Comparison of ENCODE assay signal across 10 cellular contexts in the genomic region with DNA sequence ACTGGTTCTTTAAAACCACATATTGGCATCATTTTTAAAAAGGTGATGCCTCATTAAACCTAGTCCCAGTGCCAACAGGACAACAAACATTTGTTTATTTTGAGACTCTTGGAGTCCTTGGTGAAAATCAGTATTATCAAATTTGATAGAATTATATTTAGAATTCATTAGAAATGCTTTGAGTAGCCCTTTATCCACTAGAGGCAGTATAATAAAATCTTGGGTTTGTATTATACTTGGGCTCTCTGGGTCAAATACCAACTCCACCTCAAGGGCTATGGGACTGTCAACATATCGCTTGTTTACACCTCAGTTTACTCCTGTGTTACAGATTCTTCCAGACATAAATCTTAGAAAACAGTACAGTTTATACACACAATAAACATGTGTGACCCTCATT.
DNase-seq lines count a peak whose midpoint lies in the region; ATAC-seq and TF ChIP-seq lines count a peak whose summit lies in the region.
"Had no signal": no experiment of that assay in that cellular context is flagged by ENCODE, and none has a peak within 500 bp of the region (broad histone marks: within the 10 kb centered on the region; RNA-seq: fewer than 3 reads in every experiment).

No MANE protein-coding gene starts in this region.

- no peaks in the 10 kb centered on the region for H3K4me1 ChIP-seq in DOHH2 (ENCODE audit: control insufficient read depth, low read length)
- peaks cover 0 to 6% (median 0%) of the 10 kb centered on the region in 4 donors for H3K4me1 ChIP-seq in right lobe of liver

- H3K9me3 ChIP-seq in DOHH2 (ENCODE audit: control insufficient read depth, insufficient read depth, low read length) = no peaks in the 10 kb centered on the region
- H3K9me3 ChIP-seq in right lobe of liver = no peaks in the 10 kb centered on the region

- H4K20me1 ChIP-seq in DOHH2 (ENCODE audit: control insufficient read depth, insufficient read depth, low read depth, low read length) = no peaks in the 10 kb centered on the region

- H3K4me2 ChIP-seq in DOHH2 (ENCODE audit: low read length) = no peak overlapping the region

- intact Hi-C loops in right lobe of liver (cut with DNase I) = no loop called here

- H3K27ac ChIP-seq in DOHH2 (ENCODE audit: low read depth, low read length) (no peak overlapping the region), right lobe of liver (no peak overlapping the region)

- no peaks in the 10 kb centered on the region for H3F3A ChIP-seq in DOHH2 (ENCODE audit: control insufficient read depth, insufficient read depth)

- H3K4me3 ChIP-seq in DOHH2 (ENCODE audit: low read length) (no peak overlapping the region), right lobe of liver (no peak overlapping the region)

- H3K9me2 ChIP-seq in DOHH2 (replicated peaks; ENCODE audit: control insufficient read depth, low read length) = no peaks in the 10 kb centered on the region

- ATAC-seq in HG02678 (IDR thresholded peaks at IDR 0.05; ENCODE audit: unreplicated experiment) (peak; percentile 51), SK-N-SH treated with all-trans-retinoic acid at 6 μM for 48 hours (peak; percentile 74; the same call in 2 of the 3 replicates), right lobe of liver (peak; percentile 31 to 46 (median 38)), HG02759 (IDR thresholded peaks at IDR 0.05; ENCODE audit: unreplicated experiment) (no peak), HG02571 (IDR thresholded peaks at IDR 0.05; ENCODE audit: unreplicated experiment) (no peak)

- 33% methylated on average over 1 of the region's 1 CpG for WGBS in right lobe of liver (ENCODE audit: insufficient coverage, low coverage, low lambda C conversion rate, missing lambda C conversion rate)

- DNase-seq in right lobe of liver = no peak
- DNase-seq in AG08396 (ENCODE audit: low spot score) = no peak
- DNase-seq in hepatic stellate cell (ENCODE audit: low spot score) = no peak
- DNase-seq: NCI-H2171; stimulated activated naive CD4-positive, alpha-beta T cell treated with Interleukin-2 at 50 U/mL for 16 hours had no signal

- no peaks in the 10 kb centered on the region for H3K79me2 ChIP-seq in DOHH2 (ENCODE audit: control insufficient read depth, low read length)

- H3K27me3 ChIP-seq in DOHH2 (ENCODE audit: control insufficient read depth, low read length) (no peaks in the 10 kb centered on the region), right lobe of liver (no peaks in the 10 kb centered on the region)

- no peak for TF ChIP-seq POLR2A in right lobe of liver (IDR thresholded peaks at IDR 0.05)

- peak; percentile 51 for TF ChIP-seq CTCF in DOHH2 (IDR thresholded peaks at IDR 0.05; ENCODE audit: low read depth, low read length, poor library complexity, severe bottlenecking)
- TF ChIP-seq CTCF in right lobe of liver (IDR thresholded peaks at IDR 0.05) = peak; percentile 17 to 48 (median 42)

- H3K36me3 ChIP-seq in DOHH2 (ENCODE audit: control insufficient read depth, low read length) (no peaks in the 10 kb centered on the region), right lobe of liver (no peaks in the 10 kb centered on the region)

TF ChIP-seq in SK-N-SH treated with all-trans-retinoic acid at 6 μM for 48 hours, 23 proteins besides CTCF, POLR2A, EP300 and RAD21:
- no peak for TF ChIP-seq GLIS3 (CRISPR knock-in tag; IDR thresholded peaks at IDR 0.05)
- no peak for TF ChIP-seq ZNF565 (CRISPR knock-in tag; conservative IDR thresholded peaks at IDR 0.05; ENCODE audit: low read depth)
- TF ChIP-seq ZNF8 (CRISPR knock-in tag; IDR thresholded peaks at IDR 0.05) = no peak
- TF ChIP-seq SNAI2 (CRISPR knock-in tag; IDR thresholded peaks at IDR 0.05) = no peak
- no peak for TF ChIP-seq OSR1 (CRISPR knock-in tag; IDR thresholded peaks at IDR 0.05)
- no peak for TF ChIP-seq ZNF70 (CRISPR knock-in tag; IDR thresholded peaks at IDR 0.05)
- TF ChIP-seq TOX (CRISPR knock-in tag; IDR thresholded peaks at IDR 0.05; ENCODE audit: borderline replicate concordance) = no peak

Comparison
In these comparisons a context has a peak if more than half of its experiments do, and no peak if none do; other contexts are left out.
1. ATAC-seq: peak in HG02678 (single experiment), SK-N-SH treated with all-trans-retinoic acid at 6 μM for 48 hours (single experiment) and right lobe of liver (4 of 4); none in HG02759 (single experiment) and HG02571 (single experiment).